1 cellular context compared by ENCODE assay signal in the genomic region with DNA sequence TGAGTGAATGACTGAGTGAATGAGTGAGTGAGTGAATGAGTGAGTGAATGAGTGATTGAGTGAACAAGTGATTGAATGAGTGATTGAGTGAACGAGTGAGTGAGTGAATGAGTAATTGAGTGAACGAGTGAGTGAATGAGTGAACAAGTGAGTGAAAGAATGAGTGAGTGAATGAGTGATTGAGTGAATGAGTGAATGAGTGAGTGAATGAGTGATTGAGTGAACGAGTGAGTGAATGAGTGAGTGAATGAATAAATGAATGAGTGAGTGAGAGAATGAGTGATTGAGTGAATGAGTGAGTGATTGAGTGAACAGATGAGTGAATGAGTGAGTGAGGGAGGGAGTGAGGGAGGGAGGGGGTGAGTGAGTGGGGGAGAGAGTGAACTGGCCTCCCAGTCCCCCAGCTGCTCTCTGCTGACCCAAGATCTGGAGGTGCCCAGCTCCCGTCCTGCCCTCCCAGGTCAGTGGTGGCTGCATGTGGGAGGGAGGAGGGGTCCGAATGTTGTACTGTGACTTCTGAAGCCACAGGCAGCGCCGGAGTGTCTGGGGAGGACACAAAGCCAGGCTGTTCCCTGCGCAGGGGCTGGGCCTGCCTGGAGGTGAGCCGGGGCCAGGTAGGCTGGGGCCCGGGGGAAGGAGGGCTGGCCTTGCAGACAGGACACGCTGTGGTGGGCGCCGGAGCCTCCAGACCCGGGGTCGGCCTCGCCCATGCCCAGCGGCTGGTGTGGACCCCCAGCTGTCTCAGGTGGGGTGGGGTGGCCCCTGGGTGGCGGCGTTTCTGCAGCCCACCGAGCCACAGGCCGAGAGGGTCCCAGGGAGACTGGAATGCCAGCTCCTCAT.
TF ChIP-seq lines count a peak whose summit lies in the region.

No MANE protein-coding gene starts in this region.

TF ChIP-seq in K562, 482 proteins besides CTCF, POLR2A, EP300 and RAD21 (continued from another document):
- TF ChIP-seq MGA (IDR thresholded peaks at IDR 0.05) (no peak), ARNT (IDR thresholded peaks at IDR 0.05) (peak in 1 of 2 experiments; percentile 47; a peak in 1 of 4 replicates), FOXK2 (conservative IDR thresholded peaks at IDR 0.05 in 1 of 2, IDR thresholded peaks at IDR 0.05 in 1 of 2; ENCODE audit: low read depth in 2 of 2) (0 out of 4 replicates have a peak, but pooled peaks of 1 of the 2 experiments have one; percentile 46), NCOR1 (IDR thresholded peaks at IDR 0.05) (no peak), POLR2B (IDR thresholded peaks at IDR 0.05; ENCODE audit: low read depth, partially characterized antibody) (no peak), EWSR1 (IDR thresholded peaks at IDR 0.05; ENCODE audit: borderline replicate concordance, low read depth, partially characterized antibody) (no peak), ZNF583 (CRISPR knock-in tag; IDR thresholded peaks at IDR 0.05) (no peak), TRIM28 (IDR thresholded peaks at IDR 0.05) (no peak), ZNF212 (CRISPR knock-in tag; IDR thresholded peaks at IDR 0.05) (no peak), LEF1 (IDR thresholded peaks at IDR 0.05) (no peak), NCOA6 (IDR thresholded peaks at IDR 0.05) (no peak), ZNF57 (CRISPR knock-in tag; IDR thresholded peaks at IDR 0.05) (no peak), ZBTB34 (CRISPR knock-in tag; IDR thresholded peaks at IDR 0.05) (no peak), NFRKB (IDR thresholded peaks at IDR 0.05; ENCODE audit: low read depth) (peak; percentile 95), ETV5 (CRISPR knock-in tag; IDR thresholded peaks at IDR 0.05; ENCODE audit: low read depth) (no peak), SRSF7 (optimal IDR thresholded peaks at IDR 0.05; ENCODE audit: low read depth, low read length) (no peak), ZNF280B (CRISPR knock-in tag; IDR thresholded peaks at IDR 0.05) (no peak), NKRF (IDR thresholded peaks at IDR 0.05; ENCODE audit: borderline replicate concordance) (peak; percentile 48; the same call in 1 of the 2 replicates), ZNF175 (CRISPR knock-in tag; IDR thresholded peaks at IDR 0.05; ENCODE audit: low read depth) (no peak), PURB (CRISPR knock-in tag; IDR thresholded peaks at IDR 0.05; ENCODE audit: low read depth) (no peak), TAF7 (tag; IDR thresholded peaks at IDR 0.05) (no peak), NFYB (IDR thresholded peaks at IDR 0.05; ENCODE audit: extremely low read depth, insufficient read length) (no peak), ZNF785 (CRISPR knock-in tag; IDR thresholded peaks at IDR 0.05) (no peak), IRF2 (CRISPR knock-in tag; IDR thresholded peaks at IDR 0.05) (no peak), MAFF (IDR thresholded peaks at IDR 0.05; ENCODE audit: low read length) (no peak)
